Comparison of ENCODE assay signal across 1 cellular context in the genomic region with DNA sequence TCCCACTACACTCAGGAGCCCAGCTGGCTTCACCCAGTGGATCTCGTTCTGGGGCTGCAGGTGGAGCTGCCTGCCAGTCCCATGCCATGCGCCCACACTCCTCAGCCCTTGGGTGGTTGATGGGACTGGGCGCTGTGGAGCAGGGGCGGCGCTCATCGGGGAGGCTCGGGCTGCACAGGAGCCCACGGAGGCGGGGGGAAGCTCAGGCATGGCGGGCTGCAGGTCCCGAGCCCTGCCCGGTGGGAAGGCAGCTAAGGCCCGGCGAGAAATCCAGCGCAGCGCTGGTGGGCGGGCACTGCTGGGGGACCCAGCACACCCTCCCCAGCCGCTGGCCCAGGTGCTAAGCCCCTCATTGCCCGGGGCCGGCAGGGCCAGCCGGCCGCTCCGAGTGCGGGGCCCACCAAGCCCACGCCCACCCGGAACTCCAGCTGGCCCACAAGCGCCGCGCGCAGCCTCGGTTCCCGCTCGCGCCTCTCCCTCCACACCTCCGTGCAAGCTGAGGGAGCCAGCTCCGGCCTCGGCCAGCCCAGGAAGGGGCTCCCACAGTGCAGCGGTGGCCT. TPM values are rescaled to one million over a fixed set of nuclear protein-coding genes. Genes with fewer than 3 reads are reported as not detected.
"Had no signal": no experiment of that assay in that cellular context is flagged by ENCODE, and none has a peak within 500 bp of the region (broad histone marks: within the 10 kb centered on the region; RNA-seq: fewer than 3 reads in every experiment).

No MANE protein-coding gene starts in this region.

RNA-seq across cellular contexts. Expression of a gene that starts 42.4 kb away (rescaled TPM):
- polyA plus RNA-seq: neural cell had no signal
